ENCODE assay signal across 10 cellular contexts in genomic region chr7:130930260-130930659, GRCh38.
DNase-seq lines count a peak whose midpoint lies in the region; ATAC-seq and TF ChIP-seq lines count a peak whose summit lies in the region.
"Had no signal": no experiment of that assay in that cellular context is flagged by ENCODE, and none has a peak within 500 bp of the region (broad histone marks: within the 10 kb centered on the region; RNA-seq: fewer than 3 reads in every experiment).

No MANE protein-coding gene starts in this region.

- DNase-seq in A673 (ENCODE audit: low spot score) (no peak), amniotic epithelial cell (ENCODE audit: low read depth) (peak; percentile 68), lung (ENCODE audit: low spot score) (no peak), NCI-H226 (no peak), DMS153 (lab: John Stamatoyannopoulos, UW) (no peak), LoVo (ENCODE audit: low spot score) (no peak)
- DNase-seq: EL, kidney had no signal

- TF ChIP-seq CTCF in A673 (conservative IDR thresholded peaks at IDR 0.05; ENCODE audit: low read depth, low read length) (no peak), lung (IDR thresholded peaks at IDR 0.05; ENCODE audit: control extremely low read depth, extremely low read depth) (no peak)

- H3K27me3 ChIP-seq in A673 (replicated peaks; ENCODE audit: insufficient read depth, low read depth, low read length, poor library complexity), result no peaks in the 10 kb centered on the region
- no peaks in the 10 kb centered on the region for H3K27me3 ChIP-seq in lung (ENCODE audit: control insufficient read depth, insufficient read depth)

- ATAC-seq in HG02885 (IDR thresholded peaks at IDR 0.05; ENCODE audit: poor library complexity, unreplicated experiment) (peak; percentile 47), lung (ENCODE audit: insufficient read depth, low FRiP score) (peak; percentile 11), HG03039 (IDR thresholded peaks at IDR 0.05; ENCODE audit: unreplicated experiment) (no peak)

- H3K9me3 ChIP-seq in A673 (ENCODE audit: low read depth, low read length, poor library complexity, severe bottlenecking) (no peaks in the 10 kb centered on the region), lung (ENCODE audit: control insufficient read depth in 2 of 2, insufficient read depth in 1 of 2, low read length in 1 of 2) (no peaks in the 10 kb centered on the region)

- intact Hi-C loops in A673 (cut with micrococcal nuclease; ENCODE audit: unreplicated experiment), result no loop called here

- no TSS peak for BruUV-seq in A673 (replicated peaks; lab: Mats Ljungman, UMichigan)

- H3K36me3 ChIP-seq in A673 (ENCODE audit: insufficient read depth, low read length, poor library complexity, severe bottlenecking), result peaks cover 18% of the 10 kb centered on the region
- H3K36me3 ChIP-seq in lung (ENCODE audit: control insufficient read depth in 2 of 2, insufficient read depth in 2 of 2, low read length in 2 of 2), result peaks cover 2 to 3% of the 10 kb centered on the region in 2 donors

- CTCF ChIA-PET in A673 (lab: Charles Lee), result no interaction called here

- H3K27ac ChIP-seq in A673 (ENCODE audit: low read depth, low read length, poor library complexity, severe bottlenecking) (peak overlapping the region; percentile 36), lung (ENCODE audit: low read depth in 1 of 2, low read length in 1 of 2) (peak overlapping the region; percentile 24 to 48)

- H3K4me1 ChIP-seq in A673 (ENCODE audit: insufficient read depth, low read length, poor library complexity, severe bottlenecking) (peaks cover 68% of the 10 kb centered on the region), lung (ENCODE audit: control insufficient read depth in 2 of 2, insufficient read depth in 2 of 2, low read length in 2 of 2) (peaks cover 4 to 9% of the 10 kb centered on the region in 2 donors)

- POLR2A ChIA-PET in A673 (lab: Charles Lee; ENCODE audit: low non-redundant PET), result interaction anchor here (0.6 kb wide), 1 partner anchor 48 kb away, joined by 4 read pairs; no protein-coding TSS in a partner anchor

- H3K4me3 ChIP-seq in A673 (ENCODE audit: low read depth, low read length, poor library complexity, severe bottlenecking) (no peak overlapping the region), lung (no peak overlapping the region)

- WGBS in lung, 2 donors, result 41 to 57% methylated on average over 4 of the region's 4 CpGs
